In genomic region chr9:133164209-133164590, GRCh38 we compare ENCODE assay signal across 9 cellular contexts. TPM values are rescaled to one million over a fixed set of nuclear protein-coding genes. Genes with fewer than 3 reads are reported as not detected.
A peak's percentile ranks its signal among the peaks of the same experiment; 100 is the strongest.
DNase-seq lines count a peak whose midpoint lies in the region; ATAC-seq and TF ChIP-seq lines count a peak whose summit lies in the region.
"Had no signal": no experiment of that assay in that cellular context is flagged by ENCODE, and none has a peak within 500 bp of the region (broad histone marks: within the 10 kb centered on the region; RNA-seq: fewer than 3 reads in every experiment).

No MANE protein-coding gene starts in this region.

- ATAC-seq in left ventricle myocardium superior: no peak

- peak overlapping the region; percentile 75 for H3K4me3 ChIP-seq in left ventricle myocardium inferior
- H3K4me3 ChIP-seq in mammary epithelial cell (replicated peaks in 1 of 3; ENCODE audit: insufficient read depth in 1 of 3, low read depth in 2 of 3, low read length in 3 of 3): peak overlapping the region in 1 of 3 experiments; percentile 44
- H3K4me3 ChIP-seq in mucosa of stomach (ENCODE audit: low read length): no peak overlapping the region
- H3K4me3 ChIP-seq in vagina: peak overlapping the region; percentile 61 to 80

- H2AFZ ChIP-seq in mammary epithelial cell (ENCODE audit: low read depth, low read length): peak overlapping the region; percentile 87

- TF ChIP-seq POLR2A in vagina (IDR thresholded peaks at IDR 0.05): no peak

- DNase-seq in left ventricle myocardium inferior (no peak), left ventricle myocardium superior (no peak), mammary epithelial cell (no peak), vagina (ENCODE audit: extremely low spot score in 2 of 2) (no peak), epidermal melanocyte (ENCODE audit: insufficient read length, low spot score) (no peak), DMS53 (lab: John Stamatoyannopoulos, UW) (no peak)
- DNase-seq in activated CD8-positive, alpha-beta memory T cell treated with anti-CD3 and anti-CD28 coated beads, Interleukin-2, amount 50 U/mL, for 48 hours: no peak

- in situ Hi-C loops in mammary epithelial cell (cut with MboI; ENCODE audit: low sequenced_read_pairs in 2 of 2): no loop called here

- dilution Hi-C loops in mammary epithelial cell (cut with HindIII; ENCODE audit: low sequenced_read_pairs): no loop called here

- no peaks in the 10 kb centered on the region for H4K20me1 ChIP-seq in mammary epithelial cell (ENCODE audit: insufficient read depth, low read length)

- H3K27me3 ChIP-seq in left ventricle myocardium inferior (ENCODE audit: low read depth) (no peaks in the 10 kb centered on the region), mammary epithelial cell (ENCODE audit: insufficient read depth, low read length) (peaks cover 8% of the 10 kb centered on the region), mucosa of stomach (ENCODE audit: control insufficient read depth, insufficient read depth, low read length) (peaks cover 7% of the 10 kb centered on the region), vagina (no peaks in the 10 kb centered on the region)

- intact Hi-C loops in left ventricle myocardium inferior (cut with micrococcal nuclease): no loop called here
- intact Hi-C loops in left ventricle myocardium superior (cut with micrococcal nuclease): no loop called here
- intact Hi-C loops in mammary epithelial cell (cut with micrococcal nuclease): no loop called here
- intact Hi-C loops in vagina (cut with DNase I): no loop called here

- peak overlapping the region; percentile 92 for H3K4me2 ChIP-seq in mammary epithelial cell (ENCODE audit: insufficient read depth, low read depth, low read length)

- H3K9ac ChIP-seq in mammary epithelial cell (ENCODE audit: insufficient read depth, low read length) (no peak overlapping the region), mucosa of stomach (ENCODE audit: low read length) (peak overlapping the region; percentile 71)

- CTCF ChIA-PET in mammary epithelial cell (lab: Charles Lee; ENCODE audit: low non-redundant PET): no interaction called here

- no peaks in the 10 kb centered on the region for H3K36me3 ChIP-seq in left ventricle myocardium inferior
- no peaks in the 10 kb centered on the region for H3K36me3 ChIP-seq in mammary epithelial cell (ENCODE audit: insufficient read depth, low read length)
- H3K36me3 ChIP-seq in mucosa of stomach (ENCODE audit: control insufficient read depth, insufficient read depth, low read length): no peaks in the 10 kb centered on the region
- H3K36me3 ChIP-seq in vagina: no peaks in the 10 kb centered on the region

- H3K4me1 ChIP-seq in left ventricle myocardium inferior: peaks cover 41% of the 10 kb centered on the region
- H3K4me1 ChIP-seq in mammary epithelial cell (ENCODE audit: insufficient read depth, low read length): peaks cover 4% of the 10 kb centered on the region
- peaks cover 13% of the 10 kb centered on the region for H3K4me1 ChIP-seq in mucosa of stomach (ENCODE audit: control insufficient read depth, insufficient read depth, low read length)
- peaks cover 33% of the 10 kb centered on the region for H3K4me1 ChIP-seq in vagina

- H3K27ac ChIP-seq in left ventricle myocardium inferior (replicated peaks) (peak overlapping the region; percentile 79), mammary epithelial cell (ENCODE audit: insufficient read depth, low read depth, low read length) (no peak overlapping the region), vagina (peak overlapping the region; percentile 60)

- no peaks in the 10 kb centered on the region for H3K79me2 ChIP-seq in mammary epithelial cell (ENCODE audit: insufficient read depth, low read length)

- no peaks in the 10 kb centered on the region for H3K9me3 ChIP-seq in left ventricle myocardium inferior (replicated peaks)
- H3K9me3 ChIP-seq in mammary epithelial cell (replicated peaks; ENCODE audit: insufficient read depth, low read length): no peaks in the 10 kb centered on the region
- H3K9me3 ChIP-seq in mucosa of stomach (ENCODE audit: control insufficient read depth, low read length): no peaks in the 10 kb centered on the region
- H3K9me3 ChIP-seq in vagina: no peaks in the 10 kb centered on the region

- TF ChIP-seq CTCF in left ventricle myocardium inferior (IDR thresholded peaks at IDR 0.05; ENCODE audit: borderline replicate concordance) (no peak), mammary epithelial cell (conservative IDR thresholded peaks at IDR 0.05 in 1 of 2, IDR thresholded peaks at IDR 0.05 in 1 of 2; ENCODE audit: extremely low read depth in 1 of 2, insufficient read depth in 1 of 2, low read depth in 1 of 2, low read length in 2 of 2) (no peak), vagina (IDR thresholded peaks at IDR 0.05) (no peak)

- WGBS in mammary epithelial cell (ENCODE audit: low coverage, missing lambda C conversion rate): 96% methylated on average over 10 of the region's 13 CpGs

- BruUV-seq in mammary epithelial cell (replicated peaks; lab: Mats Ljungman, UMichigan): no TSS peak

RNA-seq across cellular contexts. Expression of gene GBGT1, which starts 0.5 kb away (rescaled TPM):
- total RNA-seq in left ventricle myocardium inferior (6.3 TPM), left ventricle myocardium superior (6.2 TPM), mammary epithelial cell (1 to 10 TPM in 1 of 2 donors, under 1 TPM in 1; 0.83 to 1.7 TPM), vagina (27.0 TPM)
- polyA plus RNA-seq in mammary epithelial cell: 0.78 TPM
- not detected for polyA minus RNA-seq in mammary epithelial cell

RNA-seq across cellular contexts. Expression of gene RALGDS, which starts 43.2 kb away (rescaled TPM):
- total RNA-seq in left ventricle myocardium inferior (24.6 TPM), left ventricle myocardium superior (33.1 TPM), mammary epithelial cell (10 to 100 TPM; 15.2 to 19.9 TPM), vagina (85.0 TPM)
- polyA plus RNA-seq in mammary epithelial cell: 37.8 TPM
- 35.5 TPM for polyA minus RNA-seq in mammary epithelial cell

RNA-seq across cellular contexts. Expression of gene OBP2B, which starts 44.9 kb away (rescaled TPM):
- total RNA-seq in left ventricle myocardium inferior: not detected
- total RNA-seq in left ventricle myocardium superior: not detected
- under 1 TPM in 1 of 2 donors, not detected in 1; 0.50 TPM for total RNA-seq in mammary epithelial cell
- 0.12 TPM for polyA plus RNA-seq in mammary epithelial cell
- not detected for polyA minus RNA-seq in mammary epithelial cell
- total RNA-seq in vagina: not detected
- total RNA-seq: myocyte had no signal
